ENCODE assay signal across 8 cellular contexts in the genomic region with DNA sequence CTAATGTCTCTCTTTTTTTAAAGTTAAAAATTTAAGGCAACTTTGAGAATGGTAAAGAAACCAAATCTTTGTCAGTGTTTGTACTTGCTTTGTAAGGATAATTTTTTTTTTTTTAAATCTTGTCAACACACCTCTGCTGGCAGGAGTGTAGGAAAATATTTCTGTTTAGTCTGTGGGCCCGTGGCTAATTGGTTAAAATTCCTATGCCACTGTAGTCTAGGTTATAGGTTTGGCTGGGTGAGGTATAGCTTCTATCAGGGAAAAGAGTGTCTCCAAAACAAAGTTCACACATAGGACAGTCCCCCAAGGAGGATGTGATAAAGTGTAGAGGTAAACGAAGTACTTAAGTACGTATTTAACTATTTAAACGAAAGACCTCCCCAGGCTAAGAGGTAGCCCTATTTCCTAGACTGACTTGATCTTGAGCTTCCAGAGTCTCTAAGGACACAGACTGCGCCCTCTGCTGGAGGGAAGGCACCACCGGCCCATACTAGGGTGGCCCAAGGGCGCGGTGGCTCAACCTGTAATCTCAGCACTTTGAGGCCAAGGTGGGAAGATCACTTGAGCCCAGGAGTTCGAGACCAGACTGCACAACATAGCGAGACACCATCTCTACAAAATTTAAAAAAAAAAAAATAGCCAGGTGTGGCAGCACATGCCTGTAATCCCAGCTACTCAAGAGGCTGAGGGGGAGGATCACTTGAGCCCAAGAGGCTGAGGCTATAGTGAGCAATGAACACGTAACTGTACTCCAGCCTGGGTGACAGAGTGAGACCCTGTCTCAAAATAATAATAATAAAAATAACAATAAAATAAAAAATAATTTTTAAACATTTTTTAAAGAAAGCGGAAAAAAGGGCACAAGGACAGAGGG. TPM values are rescaled to one million over a fixed set of nuclear protein-coding genes. Genes with fewer than 3 reads are reported as not detected.
DNase-seq lines count a peak whose midpoint lies in the region; ATAC-seq, FAIRE-seq and TF ChIP-seq lines count a peak whose summit lies in the region.

No MANE protein-coding gene starts in this region.

- H3K9me3 ChIP-seq in breast epithelium (no peaks in the 10 kb centered on the region), kidney (ENCODE audit: control insufficient read depth in 1 of 2, low read length in 2 of 2) (no peaks in the 10 kb centered on the region)

- H3K4me3 ChIP-seq in GM23338, result no peak overlapping the region
- H3K4me3 ChIP-seq in breast epithelium, result no peak overlapping the region
- no peak overlapping the region for H3K4me3 ChIP-seq in kidney (ENCODE audit: low read length in 2 of 2)

- CTCF ChIA-PET in WTC11 (lab: Charles Lee), result interaction anchor here (0.5 to 5.9 kb wide), 33 partner anchors 11 to 299 kb away, joined by 3 to 142 read pairs (median 4); a partner anchor contains a TSS

- ATAC-seq in GM23338, result peak; percentile 64
- ATAC-seq in WTC11, result peak; percentile 63
- ATAC-seq in HG02571 (IDR thresholded peaks at IDR 0.05; ENCODE audit: unreplicated experiment), result no peak

- intact Hi-C loops in breast epithelium (cut with DNase I; ENCODE audit: low total_unique reads) (no loop called here), kidney (cut with DNase I) (no loop called here)

- TF ChIP-seq CTCF in GM23338 (conservative IDR thresholded peaks at IDR 0.05; ENCODE audit: low read depth in 2 of 2) (peak; percentile 96 to 99), WTC11 (IDR thresholded peaks at IDR 0.05) (peak; percentile 83), breast epithelium (IDR thresholded peaks at IDR 0.05) (peak; percentile 29 to 76 (median 73)), kidney (IDR thresholded peaks at IDR 0.05; ENCODE audit: borderline replicate concordance, extremely low read depth, insufficient read depth) (peak; percentile 80)

- H3K4me1 ChIP-seq in GM23338 (ENCODE audit: insufficient read depth) (peaks cover 21% of the 10 kb centered on the region), breast epithelium (peaks cover 6 to 10% of the 10 kb centered on the region in 2 donors), kidney (ENCODE audit: control insufficient read depth in 1 of 2, insufficient read depth in 1 of 2, low read depth in 1 of 2, low read length in 2 of 2) (peaks cover 7 to 20% of the 10 kb centered on the region in 2 donors)

- POLR2A ChIA-PET in WTC11 (lab: Charles Lee), result interaction anchor here (0.5 to 1.3 kb wide), 2 partner anchors 71 to 270 kb away, joined by 3 to 7 read pairs; no protein-coding TSS in a partner anchor

- no peaks in the 10 kb centered on the region for H4K20me1 ChIP-seq in GM23338 (replicated peaks; ENCODE audit: insufficient read depth)

- no peaks in the 10 kb centered on the region for H3K9me2 ChIP-seq in GM23338 (ENCODE audit: insufficient read depth)

- H3K4me3 Mint-ChIP-seq in GM23338 (no peak overlapping the region), WTC11 (no peak overlapping the region)

- H3K27me3 Mint-ChIP-seq in GM23338 (ENCODE audit: insufficient read depth, low read depth, poor library complexity) (peaks cover 24% of the 10 kb centered on the region), WTC11 (ENCODE audit: low read depth) (no peaks in the 10 kb centered on the region)

- H3K36me3 Mint-ChIP-seq in GM23338 (ENCODE audit: low read depth) (no peaks in the 10 kb centered on the region), WTC11 (no peaks in the 10 kb centered on the region)

- H3K27me3 ChIP-seq in GM23338 (ENCODE audit: insufficient read depth) (no peaks in the 10 kb centered on the region), breast epithelium (no peaks in the 10 kb centered on the region)

- peak; percentile 13 for FAIRE-seq in kidney (lab: Jason Lieb, UNC)

- H3K4me1 Mint-ChIP-seq in GM23338 (peaks cover 30% of the 10 kb centered on the region), WTC11 (peaks cover 30% of the 10 kb centered on the region)

- H3K4me2 ChIP-seq in GM23338, result no peak overlapping the region

- no peaks in the 10 kb centered on the region for H3K36me3 ChIP-seq in GM23338 (ENCODE audit: insufficient read depth)
- H3K36me3 ChIP-seq in breast epithelium, result no peaks in the 10 kb centered on the region
- H3K36me3 ChIP-seq in kidney (ENCODE audit: control insufficient read depth in 1 of 2, insufficient read depth in 2 of 2, low read length in 2 of 2), result no peaks in the 10 kb centered on the region

- H3K9ac ChIP-seq in kidney (ENCODE audit: low read length in 2 of 2), result no peak overlapping the region

- no peak overlapping the region for H2AFZ ChIP-seq in GM23338

- H3K27ac Mint-ChIP-seq in GM23338 (peak overlapping the region; percentile 43; the same call in 1 of the 2 replicates), WTC11 (peak overlapping the region; percentile 95)

- no peak for TF ChIP-seq POLR2A in breast epithelium (IDR thresholded peaks at IDR 0.05)

- H3K27ac ChIP-seq in GM23338 (ENCODE audit: low read depth) (peak overlapping the region; percentile 71; the same call in 1 of the 2 replicates), breast epithelium (peak overlapping the region; percentile 46 to 65), kidney (ENCODE audit: low read depth in 2 of 2, low read length in 2 of 2) (peak overlapping the region in 1 of 2 donors; percentile 43)

- H3K79me2 ChIP-seq in GM23338 (replicated peaks; ENCODE audit: insufficient read depth), result no peaks in the 10 kb centered on the region

- H3K9me3 Mint-ChIP-seq in GM23338, result no peaks in the 10 kb centered on the region
- H3K9me3 Mint-ChIP-seq in WTC11, result no peaks in the 10 kb centered on the region

- DNase-seq in C1 segment of cervical spinal cord (lab: John Stamatoyannopoulos, UW) (peak in 10 of 14 donors; percentile 21 to 70 (median 58)), GM23338 (ENCODE audit: low spot score) (peak; percentile 97), NCI-H2227 (lab: John Stamatoyannopoulos, UW; ENCODE audit: unreplicated experiment) (peak; percentile 87), WTC11 (ENCODE audit: low spot score) (peak; percentile 94), breast epithelium (ENCODE audit: low spot score in 2 of 2) (peak; percentile 80 to 85), kidney (peak; percentile 92)
- peak; percentile 72 to 77 (median 76) for DNase-seq in stimulated activated CD4-positive, alpha-beta T cell treated with anti-CD3 and anti-CD28 coated beads, Interleukin-1b, Interleukin-23, amount 100 ng/mL, for 24 hours (ENCODE audit: low read depth in 4 of 4, low spot score in 1 of 4)

- peaks cover 15% of the 10 kb centered on the region; the same call in 1 of the 2 replicates for H3F3A ChIP-seq in GM23338 (replicated peaks; ENCODE audit: low read depth)

TF ChIP-seq in GM23338, 12 proteins besides CTCF, POLR2A, EP300 and RAD21 (continues in another document):
- TF ChIP-seq ZNF114 (CRISPR knock-in tag; IDR thresholded peaks at IDR 0.05) (no peak), CREB1 (CRISPR knock-in tag; IDR thresholded peaks at IDR 0.05; ENCODE audit: low read depth) (peak; percentile 24; the same call in 1 of the 2 replicates), STAT1 (IDR thresholded peaks at IDR 0.05; ENCODE audit: unreplicated experiment) (no peak), ZNF331 (CRISPR knock-in tag; IDR thresholded peaks at IDR 0.05; ENCODE audit: low read depth) (no peak), EZH2 (IDR thresholded peaks at IDR 0.05; ENCODE audit: low read depth, unreplicated experiment) (no peak)

TF ChIP-seq in WTC11, 78 proteins besides CTCF, POLR2A, EP300 and RAD21 (continues in another document):
- TF ChIP-seq SOX15 (CRISPR knock-in tag; IDR thresholded peaks at IDR 0.05) (no peak), TCF7 (CRISPR knock-in tag; IDR thresholded peaks at IDR 0.05; ENCODE audit: low read depth) (no peak), HMGA2 (CRISPR knock-in tag; IDR thresholded peaks at IDR 0.05) (peak; percentile 64; the same call in 1 of the 2 replicates), NR2C2 (CRISPR knock-in tag; IDR thresholded peaks at IDR 0.05) (no peak), GTF2I (CRISPR knock-in tag; conservative IDR thresholded peaks at IDR 0.05) (no peak), ZNF671 (CRISPR knock-in tag; IDR thresholded peaks at IDR 0.05) (no peak), ZNF423 (CRISPR knock-in tag; IDR thresholded peaks at IDR 0.05) (peak; percentile 38; the same call in 1 of the 2 replicates), ESRRA (CRISPR knock-in tag; IDR thresholded peaks at IDR 0.05; ENCODE audit: borderline replicate concordance) (no peak), GABPB1 (CRISPR knock-in tag; IDR thresholded peaks at IDR 0.05) (no peak), TEAD1 (CRISPR knock-in tag; IDR thresholded peaks at IDR 0.05) (peak; percentile 27; the same call in 1 of the 2 replicates), SMAD4 (CRISPR knock-in tag; IDR thresholded peaks at IDR 0.05) (no peak), ZNF416 (CRISPR knock-in tag; IDR thresholded peaks at IDR 0.05) (0 out of 2 replicates have a peak, but pooled peaks have one; percentile 19), CBFB (CRISPR knock-in tag; IDR thresholded peaks at IDR 0.05; ENCODE audit: low read depth) (no peak), SP1 (CRISPR knock-in tag; conservative IDR thresholded peaks at IDR 0.05) (0 out of 2 replicates have a peak, but pooled peaks have one; percentile 41)
- TF ChIP-seq, protein P1, sequence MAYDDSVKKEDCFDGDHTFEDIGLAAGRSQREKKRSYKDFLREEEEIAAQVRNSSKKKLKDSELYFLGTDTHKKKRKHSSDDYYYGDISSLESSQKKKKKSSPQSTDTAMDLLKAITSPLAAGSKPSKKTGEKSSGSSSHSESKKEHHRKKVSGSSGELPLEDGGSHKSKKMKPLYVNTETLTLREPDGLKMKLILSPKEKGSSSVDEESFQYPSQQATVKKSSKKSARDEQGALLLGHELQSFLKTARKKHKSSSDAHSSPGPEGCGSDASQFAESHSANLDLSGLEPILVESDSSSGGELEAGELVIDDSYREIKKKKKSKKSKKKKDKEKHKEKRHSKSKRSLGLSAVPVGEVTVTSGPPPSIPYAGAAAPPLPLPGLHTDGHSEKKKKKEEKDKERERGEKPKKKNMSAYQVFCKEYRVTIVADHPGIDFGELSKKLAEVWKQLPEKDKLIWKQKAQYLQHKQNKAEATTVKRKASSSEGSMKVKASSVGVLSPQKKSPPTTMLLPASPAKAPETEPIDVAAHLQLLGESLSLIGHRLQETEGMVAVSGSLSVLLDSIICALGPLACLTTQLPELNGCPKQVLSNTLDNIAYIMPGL (CRISPR knock-in tag; IDR thresholded peaks at IDR 0.05), result no peak
- TF ChIP-seq, protein P2, sequence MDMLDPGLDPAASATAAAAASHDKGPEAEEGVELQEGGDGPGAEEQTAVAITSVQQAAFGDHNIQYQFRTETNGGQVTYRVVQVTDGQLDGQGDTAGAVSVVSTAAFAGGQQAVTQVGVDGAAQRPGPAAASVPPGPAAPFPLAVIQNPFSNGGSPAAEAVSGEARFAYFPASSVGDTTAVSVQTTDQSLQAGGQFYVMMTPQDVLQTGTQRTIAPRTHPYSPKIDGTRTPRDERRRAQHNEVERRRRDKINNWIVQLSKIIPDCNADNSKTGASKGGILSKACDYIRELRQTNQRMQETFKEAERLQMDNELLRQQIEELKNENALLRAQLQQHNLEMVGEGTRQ (CRISPR knock-in tag; IDR thresholded peaks at IDR 0.05), result no peak

RNA-seq across cellular contexts. Expression of a gene that starts 8.9 kb away (rescaled TPM):
- not detected in 2 replicates for total RNA-seq in GM23338 (2014; rRNA removed; shearing (Covaris generic))
- polyA plus RNA-seq in GM23338 (2016; fragmentation: Nextera tagmentation; extraction: Ambion mirVana) (not detected in 2 replicates), kidney (ENCODE audit: insufficient read depth, low read depth, low replicate concordance) (not detected)
- total RNA-seq in WTC11 (2021) (not detected in 3 replicates), breast epithelium (not detected), kidney (not detected)
